In genomic region chr5:147532157-147532556, GRCh38 we compare ENCODE assay signal across 1 cellular context.
TF ChIP-seq lines count a peak whose summit lies in the region.

No MANE protein-coding gene starts in this region.

TF ChIP-seq in IMR-90, 13 proteins besides CTCF, POLR2A, EP300 and RAD21 (continued from another document):
- TF ChIP-seq, protein P1, sequence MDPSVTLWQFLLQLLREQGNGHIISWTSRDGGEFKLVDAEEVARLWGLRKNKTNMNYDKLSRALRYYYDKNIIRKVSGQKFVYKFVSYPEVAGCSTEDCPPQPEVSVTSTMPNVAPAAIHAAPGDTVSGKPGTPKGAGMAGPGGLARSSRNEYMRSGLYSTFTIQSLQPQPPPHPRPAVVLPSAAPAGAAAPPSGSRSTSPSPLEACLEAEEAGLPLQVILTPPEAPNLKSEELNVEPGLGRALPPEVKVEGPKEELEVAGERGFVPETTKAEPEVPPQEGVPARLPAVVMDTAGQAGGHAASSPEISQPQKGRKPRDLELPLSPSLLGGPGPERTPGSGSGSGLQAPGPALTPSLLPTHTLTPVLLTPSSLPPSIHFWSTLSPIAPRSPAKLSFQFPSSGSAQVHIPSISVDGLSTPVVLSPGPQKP (IDR thresholded peaks at IDR 0.05; ENCODE audit: borderline replicate concordance, low read depth, low read length): no peak
- TF ChIP-seq MAFK (IDR thresholded peaks at IDR 0.05; ENCODE audit: low read depth, low read length) (no peak), BHLHE40 (IDR thresholded peaks at IDR 0.05; ENCODE audit: low read depth, low read length) (no peak), CEBPB (IDR thresholded peaks at IDR 0.05; ENCODE audit: low read depth, low read length) (no peak), FOS (IDR thresholded peaks at IDR 0.05; ENCODE audit: low read depth, low read length) (no peak), CHD1 (IDR thresholded peaks at IDR 0.05; ENCODE audit: low read depth, low read length) (no peak), SMC3 (IDR thresholded peaks at IDR 0.05; ENCODE audit: low read depth, low read length) (no peak), RCOR1 (IDR thresholded peaks at IDR 0.05; ENCODE audit: insufficient replicate concordance, low read length) (no peak), RFX5 (IDR thresholded peaks at IDR 0.05; ENCODE audit: low read depth, low read length) (no peak)
- TF ChIP-seq, protein P2, sequence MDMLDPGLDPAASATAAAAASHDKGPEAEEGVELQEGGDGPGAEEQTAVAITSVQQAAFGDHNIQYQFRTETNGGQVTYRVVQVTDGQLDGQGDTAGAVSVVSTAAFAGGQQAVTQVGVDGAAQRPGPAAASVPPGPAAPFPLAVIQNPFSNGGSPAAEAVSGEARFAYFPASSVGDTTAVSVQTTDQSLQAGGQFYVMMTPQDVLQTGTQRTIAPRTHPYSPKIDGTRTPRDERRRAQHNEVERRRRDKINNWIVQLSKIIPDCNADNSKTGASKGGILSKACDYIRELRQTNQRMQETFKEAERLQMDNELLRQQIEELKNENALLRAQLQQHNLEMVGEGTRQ (IDR thresholded peaks at IDR 0.05; ENCODE audit: low read depth, low read length): no peak
